ENCODE assay signal across 1 cellular context in the genomic region with DNA sequence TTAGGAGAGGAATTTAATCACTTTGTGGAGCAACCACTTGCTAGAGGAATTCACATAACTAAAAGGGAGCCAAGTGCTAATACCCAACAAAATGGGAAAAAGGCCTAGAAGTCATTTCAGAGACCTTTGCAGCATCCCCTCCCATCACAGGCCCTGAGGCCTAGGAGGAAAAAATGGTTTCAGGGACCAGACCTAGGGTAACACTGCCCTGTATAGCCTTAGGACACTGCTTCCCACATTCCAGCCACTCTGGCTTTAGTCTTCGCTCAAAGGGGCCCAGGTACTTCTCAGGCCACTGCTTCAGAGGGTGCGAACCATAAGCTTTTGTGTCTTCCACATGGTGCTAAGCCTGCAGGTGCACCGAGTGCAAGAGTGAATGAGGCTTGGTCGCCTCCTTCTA.
TF ChIP-seq lines count a peak whose summit lies in the region.

No MANE protein-coding gene starts in this region.

TF ChIP-seq in HEK293, 187 proteins besides CTCF, POLR2A, EP300 and RAD21 (continued from another document):
- TF ChIP-seq TRIM28 (IDR thresholded peaks at IDR 0.05; ENCODE audit: borderline replicate concordance, low read length) (peak; percentile 53; the same call in 1 of the 2 replicates), ZNF16 (tag by site-specific recombination; IDR thresholded peaks at IDR 0.05; ENCODE audit: low read depth) (no peak)
TF ChIP-seq in HEK293: peak in this region for 2.
